8 cellular contexts compared by ENCODE assay signal in genomic region chr1:156746381-156746715, GRCh38. TPM values are rescaled to one million over a fixed set of nuclear protein-coding genes. Genes with fewer than 3 reads are reported as not detected.
DNase-seq lines count a peak whose midpoint lies in the region; ATAC-seq and TF ChIP-seq lines count a peak whose summit lies in the region.

No MANE protein-coding gene starts in this region.

- no peak for TF ChIP-seq CTCF in KMS-11 (conservative IDR thresholded peaks at IDR 0.05; ENCODE audit: low read depth, low read length)
- TF ChIP-seq CTCF in stomach (IDR thresholded peaks at IDR 0.05), result no peak

- H3K27ac ChIP-seq in KMS-11 (peak overlapping the region; percentile 86), stomach (peak overlapping the region; percentile 85 to 98 (median 98))

- no peak for ATAC-seq in activated naive CD8-positive, alpha-beta T cell treated with anti-CD3 and anti-CD28 coated beads, Interleukin-2, amount 50 U/mL, for 24 hours

- H3K27me3 ChIP-seq in KMS-11 (ENCODE audit: insufficient read depth, low read depth) (no peaks in the 10 kb centered on the region), stomach (no peaks in the 10 kb centered on the region)

- H3K9ac ChIP-seq in KMS-11, result peak overlapping the region; percentile 84

- DNase-seq in activated naive CD8-positive, alpha-beta T cell treated with anti-CD3 and anti-CD28 coated beads, Interleukin-2, amount 50 U/mL, for 24 hours, result no peak
- DNase-seq in immature natural killer cell (peak; percentile 49 to 56 (median 50)), stomach (no peak), DMS53 (lab: John Stamatoyannopoulos, UW) (no peak), Ammon's horn (ENCODE audit: low spot score) (no peak), superior temporal gyrus (ENCODE audit: extremely low spot score) (no peak), NCI-H446 treated with DMSO at 0.1 percent for 48 hours (lab: John Stamatoyannopoulos, UW) (no peak)

- H3K4me1 ChIP-seq in KMS-11 (ENCODE audit: low read depth, poor library complexity, severe bottlenecking), result peaks cover 69% of the 10 kb centered on the region
- H3K4me1 ChIP-seq in stomach, result peaks cover 52 to 70% (median 67%) of the 10 kb centered on the region in 4 donors

- H3K9me3 Mint-ChIP-seq in activated naive CD8-positive, alpha-beta T cell treated with anti-CD3 and anti-CD28 coated beads, Interleukin-2, amount 50 U/mL, for 24 hours, result no peaks in the 10 kb centered on the region
- no peaks in the 10 kb centered on the region for H3K9me3 Mint-ChIP-seq in immature natural killer cell

- 44 to 53% (median 51%) methylated on average over 8 of the region's 8 CpGs for WGBS in stomach, 5 donors

- peaks cover 83% of the 10 kb centered on the region for H3K79me2 ChIP-seq in KMS-11 (ENCODE audit: insufficient read depth, low read depth)

- H3K4me2 ChIP-seq in KMS-11, result peak overlapping the region; percentile 94

- H3K27me3 Mint-ChIP-seq in activated naive CD8-positive, alpha-beta T cell treated with anti-CD3 and anti-CD28 coated beads, Interleukin-2, amount 50 U/mL, for 24 hours, result no peaks in the 10 kb centered on the region
- peaks cover 5 to 10% (median 6%) of the 10 kb centered on the region in 3 donors for H3K27me3 Mint-ChIP-seq in immature natural killer cell (ENCODE audit: low read depth in 3 of 3)

- H3K4me3 Mint-ChIP-seq in activated naive CD8-positive, alpha-beta T cell treated with anti-CD3 and anti-CD28 coated beads, Interleukin-2, amount 50 U/mL, for 24 hours, result peak overlapping the region; percentile 92
- peak overlapping the region; percentile 85 to 95 (median 89) for H3K4me3 Mint-ChIP-seq in immature natural killer cell

- H3K36me3 Mint-ChIP-seq in activated naive CD8-positive, alpha-beta T cell treated with anti-CD3 and anti-CD28 coated beads, Interleukin-2, amount 50 U/mL, for 24 hours (ENCODE audit: low read depth), result peaks cover 53% of the 10 kb centered on the region
- peaks cover under 1 to 5% (median 4%) of the 10 kb centered on the region in 3 donors for H3K36me3 Mint-ChIP-seq in immature natural killer cell

- intact Hi-C loops in stomach (cut with DNase I; ENCODE audit: low total_unique reads), result no loop called here

- H3K4me3 ChIP-seq in KMS-11 (IDR thresholded peaks at IDR 0.05; ENCODE audit: insufficient read depth, low read depth, low read length) (peak overlapping the region; percentile 82), stomach (peak overlapping the region; percentile 79 to 99 (median 88))

- H3K27ac Mint-ChIP-seq in activated naive CD8-positive, alpha-beta T cell treated with anti-CD3 and anti-CD28 coated beads, Interleukin-2, amount 50 U/mL, for 24 hours, result peak overlapping the region; percentile 94
- H3K27ac Mint-ChIP-seq in immature natural killer cell, result peak overlapping the region; percentile 86 to 98 (median 96)

- no peaks in the 10 kb centered on the region for H3K9me3 ChIP-seq in stomach

- H4K20me1 ChIP-seq in KMS-11 (ENCODE audit: insufficient read depth), result peaks cover 11% of the 10 kb centered on the region; the same call in 1 of the 2 replicates

- no peak for TF ChIP-seq POLR2A in stomach (IDR thresholded peaks at IDR 0.05)

- no peak overlapping the region for H2AFZ ChIP-seq in KMS-11 (ENCODE audit: low read depth)

- peaks cover 64% of the 10 kb centered on the region for H3K4me1 Mint-ChIP-seq in activated naive CD8-positive, alpha-beta T cell treated with anti-CD3 and anti-CD28 coated beads, Interleukin-2, amount 50 U/mL, for 24 hours
- H3K4me1 Mint-ChIP-seq in immature natural killer cell, result peaks cover 63 to 66% of the 10 kb centered on the region in 2 donors

- TF ChIP-seq EP300 in stomach (IDR thresholded peaks at IDR 0.05), result no peak

- H3K36me3 ChIP-seq in KMS-11 (ENCODE audit: insufficient read depth) (no peaks in the 10 kb centered on the region; the same call in 1 of the 2 replicates), stomach (peaks cover 24 to 41% (median 35%) of the 10 kb centered on the region in 4 donors)

RNA-seq across cellular contexts. Expression of gene HDGF, which starts 5.1 kb away (rescaled TPM):
- 10 to 100 TPM; 27.5 to 35.4 (median 32.4) TPM for polyA plus RNA-seq in immature natural killer cell
- total RNA-seq in stomach, result 100 to 1,000 TPM in 4 of 5 donors, 10 to 100 TPM in 1; 81.7 to 214 (median 163) TPM
- polyA plus RNA-seq in stomach, result 100 to 1,000 TPM; 114 to 165 (median 144) TPM

RNA-seq across cellular contexts. Expression of gene MRPL24, which starts 5.5 kb away (rescaled TPM):
- polyA plus RNA-seq in immature natural killer cell (100 to 1,000 TPM in 1 of 3 donors, 10 to 100 TPM in 2; 75.4 to 126 (median 88.2) TPM), stomach (100 to 1,000 TPM in 2 of 3 donors, 10 to 100 TPM in 1; 91.6 to 113 (median 111) TPM)
- total RNA-seq in stomach, result 10 to 100 TPM; 15.6 to 56.8 (median 33.3) TPM

RNA-seq across cellular contexts. Expression of gene ISG20L2, which starts 17.8 kb away (rescaled TPM):
- 10 to 100 TPM in 2 of 3 donors, 1 to 10 TPM in 1; 9.3 to 34.1 (median 15.8) TPM for polyA plus RNA-seq in immature natural killer cell
- 10 to 100 TPM in 3 of 5 donors, 1 to 10 TPM in 2; 4.5 to 65.5 (median 24.3) TPM for total RNA-seq in stomach
- polyA plus RNA-seq in stomach, result 10 to 100 TPM in 2 of 3 donors, 1 to 10 TPM in 1; 7.5 to 12.3 (median 11.0) TPM

RNA-seq across cellular contexts. Expression of gene METTL25B, which starts 18.1 kb away (rescaled TPM):
- polyA plus RNA-seq in immature natural killer cell (1 to 10 TPM; 4.1 to 6.3 (median 4.4) TPM), stomach (10 to 100 TPM; 31.0 to 50.2 (median 43.5) TPM)
- total RNA-seq in stomach, result 10 to 100 TPM; 15.2 to 90.2 (median 72.4) TPM

RNA-seq across cellular contexts. Expression of gene PRCC, which starts 21.0 kb away (rescaled TPM):
- polyA plus RNA-seq in immature natural killer cell, result 10 to 100 TPM; 25.9 to 55.6 (median 32.8) TPM
- 10 to 100 TPM; 24.0 to 93.0 (median 76.4) TPM for total RNA-seq in stomach
- 10 to 100 TPM; 39.1 to 41.9 (median 40.1) TPM for polyA plus RNA-seq in stomach

Comparison
In these comparisons a context has a peak if more than half of its experiments do, and no peak if none do; other contexts are left out.
1. DNase-seq: peak in immature natural killer cell (3 of 3); none in activated naive CD8-positive, alpha-beta T cell treated with anti-CD3 and anti-CD28 coated beads, Interleukin-2, amount 50 U/mL, for 24 hours (single experiment), stomach (single experiment), DMS53 (single experiment), Ammon's horn (single experiment), superior temporal gyrus (single experiment) and NCI-H446 treated with DMSO at 0.1 percent for 48 hours (single experiment).